ENCODE assay signal across 8 cellular contexts in genomic region chr2:173402405-173402974, GRCh38. TPM values are rescaled to one million over a fixed set of nuclear protein-coding genes. Genes with fewer than 3 reads are reported as not detected.
DNase-seq lines count a peak whose midpoint lies in the region; ATAC-seq and TF ChIP-seq lines count a peak whose summit lies in the region.

No MANE protein-coding gene starts in this region.

- DNase-seq in NCI-H2227 treated with DMSO at 0.1 percent for 48 hours (lab: John Stamatoyannopoulos, UW), result peak; percentile 96
- peak; percentile 32 to 45 (median 36) for DNase-seq in activated CD4-positive, CD25-positive, alpha-beta regulatory T cell (lab: John Stamatoyannopoulos, UW)
- DNase-seq in central memory CD8-positive, alpha-beta T cell (ENCODE audit: low spot score in 2 of 2), result peak; percentile 45 to 47
- DNase-seq in kidney epithelial cell (ENCODE audit: low read depth), result peak; percentile 51
- peak; percentile 80 for DNase-seq in stimulated activated CD4-positive, alpha-beta T cell treated with anti-CD3 and anti-CD28 coated beads, Interleukin-1b, Interleukin-23, amount 100 ng/mL, for 48 hours
- no peak for DNase-seq in cerebellar nuclear complex (lab: John Stamatoyannopoulos, UW)

- ATAC-seq in HG02981 (IDR thresholded peaks at IDR 0.05; ENCODE audit: unreplicated experiment), result peak; percentile 63
- ATAC-seq in central memory CD8-positive, alpha-beta T cell (replicated peaks; ENCODE audit: extremely low read depth, poor library complexity, severe bottlenecking), result peak; percentile 77

- H3K9me3 Mint-ChIP-seq in central memory CD8-positive, alpha-beta T cell, result no peaks in the 10 kb centered on the region

- peaks cover 7% of the 10 kb centered on the region for H3K4me1 Mint-ChIP-seq in central memory CD8-positive, alpha-beta T cell

- H3K27me3 Mint-ChIP-seq in central memory CD8-positive, alpha-beta T cell, result peaks cover 80% of the 10 kb centered on the region

- H3K27ac Mint-ChIP-seq in central memory CD8-positive, alpha-beta T cell (ENCODE audit: low read depth), result no peak overlapping the region

- no peak overlapping the region for H3K4me3 ChIP-seq in kidney epithelial cell (ENCODE audit: low read depth, low read length)

- H3K36me3 ChIP-seq in ES-I3 (ENCODE audit: insufficient read depth, low read length), result no peaks in the 10 kb centered on the region
- H3K36me3 ChIP-seq in kidney epithelial cell (ENCODE audit: control insufficient read depth, insufficient read depth, low read length), result no peaks in the 10 kb centered on the region

- H3K36me3 Mint-ChIP-seq in central memory CD8-positive, alpha-beta T cell (ENCODE audit: insufficient read depth), result no peaks in the 10 kb centered on the region

- TF ChIP-seq CTCF in kidney epithelial cell (IDR thresholded peaks at IDR 0.05; ENCODE audit: insufficient read depth, low read length, poor library complexity, severe bottlenecking), result peak; percentile 81

- peaks cover 13% of the 10 kb centered on the region; the same call in 1 of the 2 replicates for H3K4me1 ChIP-seq in ES-I3 (ENCODE audit: insufficient read depth, low read length)

- no peak overlapping the region for H3K4me3 Mint-ChIP-seq in central memory CD8-positive, alpha-beta T cell

- H3K27me3 ChIP-seq in kidney epithelial cell (ENCODE audit: control insufficient read depth, insufficient read depth, low read length), result no peaks in the 10 kb centered on the region

- peak overlapping the region; percentile 72; the same call in 1 of the 2 replicates for H3K9ac ChIP-seq in ES-I3 (ENCODE audit: low read depth, low read length)

- no peaks in the 10 kb centered on the region for H3K9me3 ChIP-seq in ES-I3 (ENCODE audit: control insufficient read depth, insufficient read depth, low read length)

RNA-seq across cellular contexts. Expression of gene CDCA7, which starts 47.8 kb away (rescaled TPM):
- total RNA-seq in kidney epithelial cell, result 5.6 and 9.6 TPM in 2 replicates

Comparison
In these comparisons a context has a peak if more than half of its experiments do, and no peak if none do; other contexts are left out.
1. DNase-seq: peak in NCI-H2227 treated with DMSO at 0.1 percent for 48 hours (single experiment), activated CD4-positive, CD25-positive, alpha-beta regulatory T cell (4 of 4), central memory CD8-positive, alpha-beta T cell (2 of 2), kidney epithelial cell (single experiment) and stimulated activated CD4-positive, alpha-beta T cell treated with anti-CD3 and anti-CD28 coated beads, Interleukin-1b, Interleukin-23, amount 100 ng/mL, for 48 hours (single experiment); none in cerebellar nuclear complex (0 of 2).